Comparison of ENCODE assay signal across 8 cellular contexts in genomic region chr6:36962874-36963273, GRCh38. TPM values are rescaled to one million over a fixed set of nuclear protein-coding genes. Genes with fewer than 3 reads are reported as not detected.
DNase-seq lines count a peak whose midpoint lies in the region; ATAC-seq and TF ChIP-seq lines count a peak whose summit lies in the region.

No MANE protein-coding gene starts in this region.

- H3K27me3 Mint-ChIP-seq in brain: peaks cover 4% of the 10 kb centered on the region

- TF ChIP-seq CTCF in HL-60 (IDR thresholded peaks at IDR 0.05; ENCODE audit: insufficient read depth, low read length): no peak
- TF ChIP-seq CTCF in WERI-Rb-1 (IDR thresholded peaks at IDR 0.05; ENCODE audit: low read depth, low read length): no peak
- TF ChIP-seq CTCF in brain (conservative IDR thresholded peaks at IDR 0.05): no peak

- peak overlapping the region in 4 of 5 experiments; percentile 60 to 93 (median 84) for H3K27ac Mint-ChIP-seq in brain

- peaks cover 16% of the 10 kb centered on the region for H3K36me3 ChIP-seq in WERI-Rb-1

- peak; percentile 36 for ATAC-seq in left lobe of liver
- ATAC-seq in HG03342 (IDR thresholded peaks at IDR 0.05; ENCODE audit: unreplicated experiment): no peak
- no peak for ATAC-seq in GM21515 (IDR thresholded peaks at IDR 0.05; ENCODE audit: unreplicated experiment)

- peaks cover 32% of the 10 kb centered on the region for H3K4me1 Mint-ChIP-seq in brain

- peak overlapping the region in 2 of 5 experiments; percentile 39 to 43 for H3K4me3 Mint-ChIP-seq in brain

- H3K9me3 ChIP-seq in WERI-Rb-1 (ENCODE audit: severe bottlenecking): no peaks in the 10 kb centered on the region

- H3K4me3 ChIP-seq in HL-60 (replicated peaks; ENCODE audit: insufficient read depth, low read length) (no peak overlapping the region), WERI-Rb-1 (ENCODE audit: low read depth, low read length) (no peak overlapping the region)

- H3K27me3 ChIP-seq in HL-60 (ENCODE audit: insufficient read depth, poor library complexity, severe bottlenecking): no peaks in the 10 kb centered on the region
- H3K27me3 ChIP-seq in WERI-Rb-1 (ENCODE audit: insufficient read depth, low read depth, severe bottlenecking): no peaks in the 10 kb centered on the region

- H3K27ac ChIP-seq in HL-60 (replicated peaks) (peak overlapping the region; percentile 36), WERI-Rb-1 (no peak overlapping the region)

- H3K9me3 Mint-ChIP-seq in brain: no peaks in the 10 kb centered on the region

- peak in 8 of 14 donors; percentile 18 to 66 (median 44) for DNase-seq in C1 segment of cervical spinal cord (lab: John Stamatoyannopoulos, UW)
- DNase-seq in HL-60 (ENCODE audit: low read depth in 1 of 2, low spot score in 1 of 2): peak; percentile 95 to 98
- DNase-seq in WERI-Rb-1: peak; percentile 64
- no peak for DNase-seq in left lobe of liver (ENCODE audit: low spot score)
- peak; percentile 32 for DNase-seq in stimulated activated CD8-positive, alpha-beta memory T cell treated with anti-CD3 and anti-CD28 coated beads, Interleukin-12 subunit alpha, Interleukin-12 subunit beta, amount 100 ng/mL, for 4 hours (ENCODE audit: low read depth)

- H3K36me3 Mint-ChIP-seq in brain: peaks cover 22% of the 10 kb centered on the region

RNA-seq across cellular contexts. Expression of gene PI16, which starts 8.3 kb away (rescaled TPM):
- polyA plus RNA-seq in brain (ENCODE audit: insufficient read depth, low read depth, low replicate concordance): 9.0 TPM
- total RNA-seq in left lobe of liver: not detected

RNA-seq across cellular contexts. Expression of gene MTCH1, which starts 23.1 kb away (rescaled TPM):
- 468 TPM for polyA plus RNA-seq in brain (ENCODE audit: insufficient read depth, low read depth, low replicate concordance)
- total RNA-seq in left lobe of liver: 63.8 TPM

RNA-seq across cellular contexts. Expression of gene FGD2, which starts 42.6 kb away (rescaled TPM):
- 0.58 TPM for polyA plus RNA-seq in brain (ENCODE audit: insufficient read depth, low read depth, low replicate concordance)
- 10.3 TPM for total RNA-seq in left lobe of liver
